Comparison of ENCODE assay signal across 10 cellular contexts in genomic region chr6:90383212-90383611, GRCh38.
DNase-seq lines count a peak whose midpoint lies in the region; ATAC-seq lines count a peak whose summit lies in the region.
"Had no signal": no experiment of that assay in that cellular context is flagged by ENCODE, and none has a peak within 500 bp of the region (broad histone marks: within the 10 kb centered on the region; RNA-seq: fewer than 3 reads in every experiment).

No MANE protein-coding gene starts in this region.

- POLR2A ChIA-PET in activated CD4-positive, alpha-beta T cell treated with anti-CD3 and anti-CD28 coated beads for 36 hours (lab: Charles Lee): interaction anchor here (0.6 to 0.7 kb wide), 4 partner anchors 12 to 564 kb away, joined by 3 to 5 read pairs (median 4); partner anchors contain the start of gene MDN1
- POLR2A ChIA-PET in naive thymus-derived CD4-positive, alpha-beta T cell (lab: Charles Lee): interaction anchor here (0.7 to 0.9 kb wide), 2 partner anchors 14 to 345 kb away, joined by 3 to 5 read pairs; no protein-coding TSS in a partner anchor

- no peak overlapping the region for H3K27ac Mint-ChIP-seq in activated CD4-positive, alpha-beta T cell treated with anti-CD3 and anti-CD28 coated beads for 36 hours
- H3K27ac Mint-ChIP-seq in naive thymus-derived CD4-positive, alpha-beta T cell: peak overlapping the region in 6 of 9 donors; percentile 3 to 39 (median 28)

- H3K4me1 Mint-ChIP-seq in activated CD4-positive, alpha-beta T cell treated with anti-CD3 and anti-CD28 coated beads for 36 hours: peaks cover 46% of the 10 kb centered on the region
- peaks cover 6 to 40% (median 24%) of the 10 kb centered on the region in 7 donors for H3K4me1 Mint-ChIP-seq in naive thymus-derived CD4-positive, alpha-beta T cell

- peak; percentile 41 for DNase-seq in activated CD4-positive, alpha-beta T cell treated with anti-CD3 and anti-CD28 coated beads for 36 hours
- DNase-seq in activated CD4-positive, alpha-beta T cell treated with anti-CD3 and anti-CD28 coated beads, Interleukin-2, amount 50 U/mL, for 1 hour: no peak
- DNase-seq in NOMO-1 treated with dmso at 0.1 percent for 144 hours (lab: John Stamatoyannopoulos, UW; ENCODE audit: unreplicated experiment) (peak; percentile 62), mesenteric fat pad (ENCODE audit: low spot score) (no peak), G401 (ENCODE audit: low spot score) (no peak), amniotic stem cell (lab: John Stamatoyannopoulos, UW) (no peak)
- DNase-seq in naive thymus-derived CD4-positive, alpha-beta T cell: peak in 6 of 9 donors; percentile 16 to 50 (median 22)
- DNase-seq: erythroblast had no signal

- H3K36me3 ChIP-seq in naive thymus-derived CD4-positive, alpha-beta T cell (ENCODE audit: control insufficient read depth in 2 of 3, insufficient read depth in 3 of 3, low read length in 3 of 3): no peaks in the 10 kb centered on the region

- H3K27me3 Mint-ChIP-seq in activated CD4-positive, alpha-beta T cell treated with anti-CD3 and anti-CD28 coated beads for 36 hours: peaks cover 6% of the 10 kb centered on the region
- H3K27me3 Mint-ChIP-seq in naive thymus-derived CD4-positive, alpha-beta T cell: peaks cover 0 to 22% (median 0%) of the 10 kb centered on the region in 5 donors

- H3K9me3 ChIP-seq in naive thymus-derived CD4-positive, alpha-beta T cell (ENCODE audit: control insufficient read depth in 2 of 3, low read length in 3 of 3): no peaks in the 10 kb centered on the region

- peak; percentile 92 for ATAC-seq in activated CD4-positive, alpha-beta T cell treated with anti-CD3 and anti-CD28 coated beads for 36 hours
- ATAC-seq in HG02870 (IDR thresholded peaks at IDR 0.05; ENCODE audit: unreplicated experiment): peak; percentile 66
- ATAC-seq in naive thymus-derived CD4-positive, alpha-beta T cell: peak; percentile 67
- ATAC-seq: HCT116 had no signal

- H3K36me3 Mint-ChIP-seq in activated CD4-positive, alpha-beta T cell treated with anti-CD3 and anti-CD28 coated beads for 36 hours (ENCODE audit: low read depth): no peaks in the 10 kb centered on the region
- no peaks in the 10 kb centered on the region for H3K36me3 Mint-ChIP-seq in naive thymus-derived CD4-positive, alpha-beta T cell

- in situ Hi-C loops in G401 (cut with HindIII; ENCODE audit: low sequenced_read_pairs): no loop called here

- H3K27me3 ChIP-seq in naive thymus-derived CD4-positive, alpha-beta T cell (ENCODE audit: control insufficient read depth in 2 of 2, insufficient read depth in 2 of 2, low read length in 2 of 2): no peaks in the 10 kb centered on the region

- intact Hi-C loops in activated CD4-positive, alpha-beta T cell treated with anti-CD3 and anti-CD28 coated beads for 36 hours (cut with DNase I, micrococcal nuclease): no loop called here
- intact Hi-C loops in naive thymus-derived CD4-positive, alpha-beta T cell (cut with micrococcal nuclease): loop anchor here in 1 of 2 donors (5.0 kb wide), 1 partner anchor 66 kb away; no protein-coding TSS in a partner anchor

- H3K4me3 Mint-ChIP-seq in activated CD4-positive, alpha-beta T cell treated with anti-CD3 and anti-CD28 coated beads for 36 hours: no peak overlapping the region
- peak overlapping the region in 7 of 10 donors; percentile 0 to 60 (median 21) for H3K4me3 Mint-ChIP-seq in naive thymus-derived CD4-positive, alpha-beta T cell

- no peak overlapping the region for H3K27ac ChIP-seq in naive thymus-derived CD4-positive, alpha-beta T cell (ENCODE audit: low read depth, low read length)

- CTCF ChIA-PET in activated CD4-positive, alpha-beta T cell treated with anti-CD3 and anti-CD28 coated beads for 36 hours (lab: Charles Lee): interaction anchor here (1.0 to 1.8 kb wide), 5 partner anchors 11 to 92 kb away, joined by 3 to 13 read pairs (median 4); no protein-coding TSS in a partner anchor
- CTCF ChIA-PET in naive thymus-derived CD4-positive, alpha-beta T cell (lab: Charles Lee): interaction anchor here (0.7 to 1.0 kb wide), 3 partner anchors 10 to 340 kb away, joined by 3 to 9 read pairs (median 6); no protein-coding TSS in a partner anchor

- H3K4me3 ChIP-seq in naive thymus-derived CD4-positive, alpha-beta T cell (ENCODE audit: low read length): no peak overlapping the region

- peaks cover 8 to 10% of the 10 kb centered on the region in 2 donors for H3K4me1 ChIP-seq in naive thymus-derived CD4-positive, alpha-beta T cell (ENCODE audit: control insufficient read depth in 2 of 2, insufficient read depth in 2 of 2, low read length in 2 of 2)

- no peaks in the 10 kb centered on the region for H3K9me3 Mint-ChIP-seq in activated CD4-positive, alpha-beta T cell treated with anti-CD3 and anti-CD28 coated beads for 36 hours (ENCODE audit: low read depth)
- peaks cover 0 to 2% (median 0%) of the 10 kb centered on the region in 11 donors for H3K9me3 Mint-ChIP-seq in naive thymus-derived CD4-positive, alpha-beta T cell

Comparison
In these comparisons a context has a peak if more than half of its experiments do, and no peak if none do; other contexts are left out.
1. DNase-seq: peak in activated CD4-positive, alpha-beta T cell treated with anti-CD3 and anti-CD28 coated beads for 36 hours (single experiment), NOMO-1 treated with dmso at 0.1 percent for 144 hours (single experiment) and naive thymus-derived CD4-positive, alpha-beta T cell (6 of 9); none in activated CD4-positive, alpha-beta T cell treated with anti-CD3 and anti-CD28 coated beads, Interleukin-2, amount 50 U/mL, for 1 hour (single experiment), mesenteric fat pad (single experiment), G401 (single experiment) and amniotic stem cell (single experiment).
2. Peak in every context shown above with its lines, with median percentiles within 50 percentile points of each other: ATAC-seq.